Comparison of ENCODE assay signal across 28 cellular contexts in genomic region chr3:7720649-7721048, GRCh38.
"Had no signal": no experiment of that assay in that cellular context is flagged by ENCODE, and none has a peak within 500 bp of the region (broad histone marks: within the 10 kb centered on the region; RNA-seq: fewer than 3 reads in every experiment).

No MANE protein-coding gene starts in this region.

- H3K9me3 ChIP-seq: stomach, suprapubic skin, testis, thoracic aorta, thyroid gland, tibial artery, tibial nerve, transverse colon, upper lobe of left lung, upper lobe of right lung, uterus, vagina had no signal

- H3K4me1 ChIP-seq: stomach, suprapubic skin, testis, thyroid gland, tibial artery, tibial nerve, transverse colon, upper lobe of left lung, upper lobe of right lung, uterus, vagina had no signal

- H3K27ac ChIP-seq: stomach, suprapubic skin, testis, thoracic aorta, thyroid gland, tibial artery, tibial nerve, transverse colon, upper lobe of left lung, upper lobe of right lung, uterus, vagina had no signal

- H3K4me3 Mint-ChIP-seq: stimulated activated effector memory CD8-positive, alpha-beta T cell treated with anti-CD3 and anti-CD28 coated beads, Interleukin-12 subunit alpha, Interleukin-12 subunit beta, amount 100 ng/mL, for 72 hours; stimulated activated memory B cell treated with anti-CD40 and anti-IgM and Interleukin-4, amounts not matched to agents 10 μg/mL and 1 μg/mL and 100 μg/mL, for 72 hours; stimulated activated naive B cell treated with anti-CD40 and anti-IgM and Interleukin-4, amounts not matched to agents 10 μg/mL and 1 μg/mL and 100 μg/mL, for 72 hours; stimulated activated naive CD8-positive, alpha-beta T cell treated with anti-CD3 and anti-CD28 coated beads, Interleukin-15, amount 100 ng/mL, for 72 hours; stimulated activated naive CD8-positive, alpha-beta T cell treated with anti-CD3 and anti-CD28 coated beads, Interleukin-15, Interleukin-2, amounts not matched to agents 100 ng/mL and 50 ng/mL, for 24 hours; type B pancreatic cell had no signal

- DNase-seq: stimulated activated CD4-positive, alpha-beta T cell treated with anti-CD3 and anti-CD28 coated beads, Interleukin-2, amount 100 ng/mL, for 48 hours; stimulated activated CD4-positive, alpha-beta T cell treated with anti-CD3 and anti-CD28 coated beads, Interleukin-4, amount 100 ng/mL, for 1 hour; stimulated activated CD4-positive, alpha-beta T cell treated with anti-CD3 and anti-CD28 coated beads, Interleukin-4, amount 100 ng/mL, for 24 hours; stimulated activated CD4-positive, alpha-beta T cell treated with anti-CD3 and anti-CD28 coated beads, Interleukin-4, amount 100 ng/mL, for 4 hours; stimulated activated CD8-positive, alpha-beta memory T cell treated with anti-CD3 and anti-CD28 coated beads, Interleukin-4, amount 100 ng/mL, for 48 hours; stimulated activated naive B cell treated with anti-CD40 and anti-IgM and Interleukin-4, amounts not matched to agents 10 μg/mL and 1 μg/mL and 100 μg/mL, for 72 hours; stimulated activated naive CD4-positive, alpha-beta T cell; stimulated activated naive CD4-positive, alpha-beta T cell treated with Interleukin-2 at 50 U/mL for 16 hours; stimulated activated naive CD8-positive, alpha-beta T cell treated with anti-CD3 and anti-CD28 coated beads, Interleukin-15, amount 100 ng/mL, for 72 hours; stimulated activated naive CD8-positive, alpha-beta T cell treated with anti-CD3 and anti-CD28 coated beads, Interleukin-15, Interleukin-2, amounts not matched to agents 100 U/mL and 50 U/mL, for 24 hours; stomach; substantia nigra; testis; thyroid gland; tibial artery; transverse colon; trophoblast cell; upper lobe of left lung; upper lobe of right lung; uterus had no signal

- H3K9me3 Mint-ChIP-seq: stimulated activated effector memory CD8-positive, alpha-beta T cell treated with anti-CD3 and anti-CD28 coated beads, Interleukin-12 subunit alpha, Interleukin-12 subunit beta, amount 100 ng/mL, for 72 hours; stimulated activated memory B cell treated with anti-CD40 and anti-IgM and Interleukin-4, amounts not matched to agents 10 μg/mL and 1 μg/mL and 100 μg/mL, for 72 hours; stimulated activated naive CD8-positive, alpha-beta T cell treated with anti-CD3 and anti-CD28 coated beads, Interleukin-15, amount 100 ng/mL, for 72 hours; stimulated activated naive CD8-positive, alpha-beta T cell treated with anti-CD3 and anti-CD28 coated beads, Interleukin-15, Interleukin-2, amounts not matched to agents 100 ng/mL and 50 ng/mL, for 24 hours; type B pancreatic cell had no signal

- H3K4me3 ChIP-seq: stomach, suprapubic skin, testis, thoracic aorta, thyroid gland, tibial artery, tibial nerve, transverse colon, upper lobe of left lung, upper lobe of right lung, uterus, vagina had no signal

- H3K4me1 Mint-ChIP-seq: stimulated activated effector memory CD8-positive, alpha-beta T cell treated with anti-CD3 and anti-CD28 coated beads, Interleukin-12 subunit alpha, Interleukin-12 subunit beta, amount 100 ng/mL, for 72 hours; stimulated activated memory B cell treated with anti-CD40 and anti-IgM and Interleukin-4, amounts not matched to agents 10 μg/mL and 1 μg/mL and 100 μg/mL, for 72 hours; stimulated activated naive B cell treated with anti-CD40 and anti-IgM and Interleukin-4, amounts not matched to agents 10 μg/mL and 1 μg/mL and 100 μg/mL, for 72 hours; stimulated activated naive CD8-positive, alpha-beta T cell treated with anti-CD3 and anti-CD28 coated beads, Interleukin-15, amount 100 ng/mL, for 72 hours had no signal

- H3K27me3 ChIP-seq: stomach, suprapubic skin, testis, thyroid gland, tibial artery, tibial nerve, transverse colon, upper lobe of left lung, upper lobe of right lung, uterus, vagina had no signal

- H3K36me3 ChIP-seq: stomach, suprapubic skin, thoracic aorta, thyroid gland, tibial artery, tibial nerve, transverse colon, upper lobe of left lung, upper lobe of right lung, uterus, vagina had no signal

- ATAC-seq: stimulated activated effector memory CD8-positive, alpha-beta T cell treated with anti-CD3 and anti-CD28 coated beads, Interleukin-12 subunit alpha, Interleukin-12 subunit beta, amount 100 ng/mL, for 72 hours; stimulated activated memory B cell treated with anti-CD40 and anti-IgM and Interleukin-4, amounts not matched to agents 10 μg/mL and 1 μg/mL and 100 μg/mL, for 72 hours; stimulated activated naive B cell treated with anti-CD40 and anti-IgM and Interleukin-4, amounts not matched to agents 10 μg/mL and 1 μg/mL and 100 μg/mL, for 72 hours; stimulated activated naive CD8-positive, alpha-beta T cell treated with anti-CD3 and anti-CD28 coated beads, Interleukin-15, amount 100 ng/mL, for 72 hours; stimulated activated naive CD8-positive, alpha-beta T cell treated with anti-CD3 and anti-CD28 coated beads, Interleukin-15, Interleukin-2, amounts not matched to agents 100 U/mL and 50 U/mL, for 24 hours; upper lobe of right lung had no signal

- H3K27me3 Mint-ChIP-seq: stimulated activated memory B cell treated with anti-CD40 and anti-IgM and Interleukin-4, amounts not matched to agents 10 μg/mL and 1 μg/mL and 100 μg/mL, for 72 hours; stimulated activated naive B cell treated with anti-CD40 and anti-IgM and Interleukin-4, amounts not matched to agents 10 μg/mL and 1 μg/mL and 100 μg/mL, for 72 hours; stimulated activated naive CD8-positive, alpha-beta T cell treated with anti-CD3 and anti-CD28 coated beads, Interleukin-15, amount 100 ng/mL, for 72 hours; stimulated activated naive CD8-positive, alpha-beta T cell treated with anti-CD3 and anti-CD28 coated beads, Interleukin-15, Interleukin-2, amounts not matched to agents 100 ng/mL and 50 ng/mL, for 24 hours had no signal

- H3K36me3 Mint-ChIP-seq: stimulated activated effector memory CD8-positive, alpha-beta T cell treated with anti-CD3 and anti-CD28 coated beads, Interleukin-12 subunit alpha, Interleukin-12 subunit beta, amount 100 ng/mL, for 72 hours; stimulated activated memory B cell treated with anti-CD40 and anti-IgM and Interleukin-4, amounts not matched to agents 10 μg/mL and 1 μg/mL and 100 μg/mL, for 72 hours; stimulated activated naive B cell treated with anti-CD40 and anti-IgM and Interleukin-4, amounts not matched to agents 10 μg/mL and 1 μg/mL and 100 μg/mL, for 72 hours; type B pancreatic cell had no signal

- H3K27ac Mint-ChIP-seq: stimulated activated effector memory CD8-positive, alpha-beta T cell treated with anti-CD3 and anti-CD28 coated beads, Interleukin-12 subunit alpha, Interleukin-12 subunit beta, amount 100 ng/mL, for 72 hours; stimulated activated memory B cell treated with anti-CD40 and anti-IgM and Interleukin-4, amounts not matched to agents 10 μg/mL and 1 μg/mL and 100 μg/mL, for 72 hours; stimulated activated naive B cell treated with anti-CD40 and anti-IgM and Interleukin-4, amounts not matched to agents 10 μg/mL and 1 μg/mL and 100 μg/mL, for 72 hours; stimulated activated naive CD8-positive, alpha-beta T cell treated with anti-CD3 and anti-CD28 coated beads, Interleukin-15, amount 100 ng/mL, for 72 hours; stimulated activated naive CD8-positive, alpha-beta T cell treated with anti-CD3 and anti-CD28 coated beads, Interleukin-15, Interleukin-2, amounts not matched to agents 100 ng/mL and 50 ng/mL, for 24 hours; type B pancreatic cell had no signal
